In the genomic region with DNA sequence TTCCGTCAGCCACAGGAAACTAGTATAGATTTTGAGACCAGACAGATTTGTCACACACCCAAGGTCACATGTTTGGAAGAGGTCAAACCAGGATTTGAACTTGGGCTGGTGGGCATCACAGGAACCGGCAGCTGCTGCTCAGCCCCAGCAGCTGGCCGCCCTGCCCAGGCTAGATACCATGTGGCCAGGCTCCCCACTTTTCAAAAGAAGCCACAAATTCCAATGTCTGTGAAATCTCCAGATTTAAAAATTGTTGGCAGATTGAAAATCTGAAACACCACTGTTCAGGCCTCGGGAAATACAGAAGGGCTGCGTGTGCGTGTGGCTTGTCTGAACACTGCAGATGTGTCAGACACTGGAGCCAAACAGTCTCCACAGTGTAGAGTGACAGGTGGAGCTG, we compare ENCODE assay signal across 21 cellular contexts.
"Had no signal": no experiment of that assay in that cellular context is flagged by ENCODE, and none has a peak within 500 bp of the region (broad histone marks: within the 10 kb centered on the region; RNA-seq: fewer than 3 reads in every experiment).

No MANE protein-coding gene starts in this region.

- H3K4me3 ChIP-seq: esophagus muscularis mucosa, gastroesophageal sphincter, mucosa of descending colon, suprapubic skin, thyroid gland, upper lobe of left lung, uterus had no signal

- H3K9me3 Mint-ChIP-seq: dendritic cell treated with granulocyte-macrophage colony-stimulating factor and Interleukin-4, amounts not matched to agents 40 ng/mL and 50 ng/mL, for 4 days; effector memory CD8-positive, alpha-beta T cell had no signal

- H3K4me3 Mint-ChIP-seq: dendritic cell treated with granulocyte-macrophage colony-stimulating factor and Interleukin-4, amounts not matched to agents 40 ng/mL and 50 ng/mL, for 4 days; effector memory CD8-positive, alpha-beta T cell had no signal

- H3K27ac Mint-ChIP-seq: dendritic cell treated with granulocyte-macrophage colony-stimulating factor and Interleukin-4, amounts not matched to agents 40 ng/mL and 50 ng/mL, for 4 days had no signal

- H3K4me1 ChIP-seq: gastroesophageal sphincter, uterus had no signal

- H3K9me3 ChIP-seq: esophagus muscularis mucosa, gastroesophageal sphincter, mucosa of descending colon, neutrophil, suprapubic skin, thyroid gland, upper lobe of left lung, uterus had no signal

- DNase-seq: cerebellar nuclear complex; effector memory CD8-positive, alpha-beta T cell; glutamatergic neuron; kidney; left cardiac atrium; left ventricle myocardium superior; mucosa of descending colon; small intestine; stimulated activated CD4-positive, alpha-beta T cell treated with anti-CD3 and anti-CD28 coated beads, Interleukin-2, amount 100 ng/mL, for 48 hours; stimulated activated naive CD4-positive, alpha-beta T cell treated with Interleukin-2 at 50 U/mL for 16 hours; thyroid gland; upper lobe of left lung; uterus had no signal

- ATAC-seq: effector memory CD8-positive, alpha-beta T cell; gastroesophageal sphincter; left cardiac atrium; left ventricle myocardium superior; mucosa of descending colon; sciatic nerve had no signal

- H3K27me3 ChIP-seq: thyroid gland, uterus had no signal

- FAIRE-seq: colon, kidney, small intestine had no signal

- H3K27ac ChIP-seq: epithelial cell of prostate, esophagus muscularis mucosa, gastroesophageal sphincter, neutrophil, suprapubic skin, thyroid gland, upper lobe of left lung, uterus had no signal

- H3K36me3 ChIP-seq: neutrophil, suprapubic skin, thyroid gland, uterus had no signal
